22 cellular contexts compared by ENCODE assay signal in genomic region chr3:55792010-55792409, GRCh38.
"Had no signal": no experiment of that assay in that cellular context is flagged by ENCODE, and none has a peak within 500 bp of the region (broad histone marks: within the 10 kb centered on the region; RNA-seq: fewer than 3 reads in every experiment).

No MANE protein-coding gene starts in this region.

- H3K4me1 ChIP-seq: foreskin keratinocyte, sigmoid colon, spleen had no signal

- H3K27me3 ChIP-seq: body of pancreas, foreskin keratinocyte, hepatocyte, sigmoid colon, spleen, upper lobe of left lung had no signal

- ATAC-seq: activated CD4-positive, alpha-beta T cell treated with anti-CD3 and anti-CD28 coated beads for 36 hours; activated CD8-positive, alpha-beta memory T cell treated with anti-CD3 and anti-CD28 coated beads, Interleukin-2, amount 10 ng/mL, durations not matched to agents 7 days and 5 days; body of pancreas; foreskin keratinocyte; left colon; lower lobe of right lung; stimulated activated memory B cell treated with anti-CD40 and anti-IgM and Interleukin-4, amounts not matched to agents 10 μg/mL and 1 μg/mL and 100 μg/mL, for 72 hours; WTC11 had no signal

- H3K9me3 ChIP-seq: body of pancreas, lower lobe of right lung, sigmoid colon, spleen, thoracic aorta, upper lobe of left lung had no signal

- H3K27ac ChIP-seq: body of pancreas, epithelial cell of prostate, foreskin keratinocyte, hepatocyte, lower lobe of right lung, sigmoid colon, spleen, thoracic aorta, upper lobe of left lung had no signal

- H3K4me3 ChIP-seq: body of pancreas, hepatocyte, lower lobe of right lung, sigmoid colon, spleen, thoracic aorta, upper lobe of left lung had no signal

- H3K36me3 ChIP-seq: lower lobe of right lung, sigmoid colon, spleen, thoracic aorta, upper lobe of left lung had no signal

- DNase-seq: activated CD4-positive, alpha-beta T cell treated with anti-CD3 and anti-CD28 coated beads for 36 hours; activated CD4-positive, alpha-beta T cell treated with anti-CD3 and anti-CD28 coated beads, Interleukin-2, amount 50 U/mL, for 48 hours; activated CD8-positive, alpha-beta memory T cell treated with anti-CD3 and anti-CD28 coated beads, Interleukin-2, amount 10 ng/mL, durations not matched to agents 7 days and 5 days; activated naive CD4-positive, alpha-beta T cell; activated naive CD8-positive, alpha-beta T cell treated with anti-CD3 and anti-CD28 coated beads for 36 hours; body of pancreas; caudate nucleus; foreskin keratinocyte; islet precursor cell; left colon; lower lobe of right lung; nephron progenitor cell; nucleus accumbens; sigmoid colon; spleen; stimulated activated CD4-positive, alpha-beta T cell treated with anti-CD3 and anti-CD28 coated beads, Interleukin-4, amount 100 ng/mL, for 4 hours; upper lobe of left lung had no signal
